Comparison of ENCODE assay signal across 8 cellular contexts in genomic region chr13:51591938-51592337, GRCh38. TPM values are rescaled to one million over a fixed set of nuclear protein-coding genes. Genes with fewer than 3 reads are reported as not detected.
DNase-seq lines count a peak whose midpoint lies in the region; ATAC-seq, FAIRE-seq and TF ChIP-seq lines count a peak whose summit lies in the region.
"Not testable (repeated sequence)": the region's sequence is repeated elsewhere in the genome, so short reads cannot be mapped to it uniquely, and the experiment has no call there.

No MANE protein-coding gene starts in this region.

- not testable (repeated sequence) for H3K4me3 Mint-ChIP-seq in astrocyte (ENCODE audit: unreplicated experiment); nephron

- not testable (repeated sequence) for TF ChIP-seq POLR2A in upper lobe of left lung (IDR thresholded peaks at IDR 0.05)

- not testable (repeated sequence) for H3K27me3 Mint-ChIP-seq in astrocyte (ENCODE audit: low read depth, unreplicated experiment); nephron (ENCODE audit: low read depth)

- H3K9me1 ChIP-seq in keratinocyte (ENCODE audit: control insufficient read depth, extremely low read depth, insufficient read depth, low read length) = not testable (repeated sequence)

- CTCF ChIA-PET in PC-3 (lab: Charles Lee) = not testable (repeated sequence)

- H3K27ac ChIP-seq in PC-3 (ENCODE audit: low read length) (peak overlapping the region; percentile 41; the same call in 1 of the 2 replicates), esophagus (ENCODE audit: low read depth in 2 of 2, low read length in 1 of 2) (peak overlapping the region; percentile 84 to 85), keratinocyte (ENCODE audit: control insufficient read depth, insufficient read depth, low read length) (peak overlapping the region; percentile 56), upper lobe of left lung (peak overlapping the region in 3 of 4 donors; percentile 21 to 75 (median 63))
- not testable (repeated sequence) for H3K27ac ChIP-seq in astrocyte (ENCODE audit: low read depth, low read length)

- H2AFZ ChIP-seq in PC-3 (ENCODE audit: low read length); astrocyte (ENCODE audit: low read depth, low read length); keratinocyte (ENCODE audit: control insufficient read depth, low read length): not testable (repeated sequence)

- not testable (repeated sequence) for H3K36me3 ChIP-seq in PC-3 (ENCODE audit: low read depth, low read length); astrocyte (ENCODE audit: insufficient read depth, low read length); esophagus (ENCODE audit: control insufficient read depth in 2 of 2, insufficient read depth in 2 of 2, low read length in 1 of 2); skeletal muscle satellite cell (ENCODE audit: insufficient read depth, low read length); upper lobe of left lung
- H3K36me3 ChIP-seq in keratinocyte (ENCODE audit: control insufficient read depth in 2 of 2, extremely low read depth in 1 of 2, insufficient read depth in 2 of 2, low read length in 2 of 2) = peaks cover under 1 to 11% of the 10 kb centered on the region in 2 experiments

- not testable (repeated sequence) for H3F3A ChIP-seq in PC-3 (ENCODE audit: low read length, unreplicated experiment)

- peak; percentile 20 for DNase-seq in ELR (ENCODE audit: low read depth)
- not testable (repeated sequence) for DNase-seq in PC-3; astrocyte (ENCODE audit: low read depth); keratinocyte (ENCODE audit: low read depth, low spot score); upper lobe of left lung

- H3K9me3 Mint-ChIP-seq in astrocyte (ENCODE audit: unreplicated experiment); nephron: not testable (repeated sequence)

- not testable (repeated sequence) for H3K27me3 ChIP-seq in PC-3 (ENCODE audit: low read length); astrocyte (ENCODE audit: insufficient read depth, low read length); esophagus (ENCODE audit: control insufficient read depth in 1 of 2, insufficient read depth in 2 of 2, low read length in 2 of 2); keratinocyte (ENCODE audit: control insufficient read depth, extremely low read depth, insufficient read depth, low read length); skeletal muscle satellite cell (ENCODE audit: control insufficient read depth, insufficient read depth, low read length); upper lobe of left lung

- not testable (repeated sequence) for BruUV-seq in PC-3 (replicated peaks; lab: Mats Ljungman, UMichigan)

- H3K9me2 ChIP-seq in PC-3 (replicated peaks; ENCODE audit: low read length) = not testable (repeated sequence)

- H3K27ac Mint-ChIP-seq in astrocyte (ENCODE audit: unreplicated experiment) = peak overlapping the region; percentile 82
- peak overlapping the region; percentile 30 to 61 (median 48) for H3K27ac Mint-ChIP-seq in nephron

- H3K4me1 Mint-ChIP-seq in astrocyte (ENCODE audit: low read depth, unreplicated experiment) = peaks cover 56% of the 10 kb centered on the region
- peaks cover 31% of the 10 kb centered on the region for H3K4me1 Mint-ChIP-seq in nephron

- FAIRE-seq in astrocyte (lab: Jason Lieb, UNC); keratinocyte (lab: Jason Lieb, UNC): not testable (repeated sequence)

- peaks cover 89% of the 10 kb centered on the region for H3K79me2 ChIP-seq in PC-3 (ENCODE audit: low read length)
- peaks cover 92% of the 10 kb centered on the region for H3K79me2 ChIP-seq in astrocyte (ENCODE audit: insufficient read depth, low read length)
- peaks cover 98% of the 10 kb centered on the region for H3K79me2 ChIP-seq in keratinocyte (ENCODE audit: control insufficient read depth, insufficient read depth, low read length)

- peaks cover 27% of the 10 kb centered on the region for H3K4me1 ChIP-seq in PC-3 (ENCODE audit: insufficient read depth, low read length)
- peaks cover 23% of the 10 kb centered on the region for H3K4me1 ChIP-seq in astrocyte (ENCODE audit: insufficient read depth, low read length)
- H3K4me1 ChIP-seq in esophagus (ENCODE audit: control insufficient read depth in 2 of 2, insufficient read depth in 2 of 2, low read length in 1 of 2) = not testable (repeated sequence)
- H3K4me1 ChIP-seq in keratinocyte (ENCODE audit: control insufficient read depth, extremely low read depth, insufficient read depth, low read length) = peaks cover 72% of the 10 kb centered on the region
- peaks cover 51% of the 10 kb centered on the region for H3K4me1 ChIP-seq in skeletal muscle satellite cell (ENCODE audit: control insufficient read depth, insufficient read depth, low read length)
- peaks cover 21 to 28% (median 27%) of the 10 kb centered on the region in 4 donors for H3K4me1 ChIP-seq in upper lobe of left lung

- not testable (repeated sequence) for H3K9ac ChIP-seq in PC-3 (ENCODE audit: low read length); astrocyte (ENCODE audit: low read length); keratinocyte (ENCODE audit: control insufficient read depth, extremely low read depth, insufficient read depth, low read length)
- peak overlapping the region; percentile 55 for H3K9ac ChIP-seq in skeletal muscle satellite cell (ENCODE audit: low read depth, low read length)

- peak overlapping the region; percentile 66; the same call in 1 of the 2 replicates for H3K4me2 ChIP-seq in PC-3 (ENCODE audit: low read length)
- peak overlapping the region; percentile 58 for H3K4me2 ChIP-seq in astrocyte (ENCODE audit: low read length)
- peak overlapping the region; percentile 88 for H3K4me2 ChIP-seq in keratinocyte (ENCODE audit: control insufficient read depth, extremely low read depth, insufficient read depth, low read depth, low read length)
- peak overlapping the region; percentile 81 for H3K4me2 ChIP-seq in skeletal muscle satellite cell (ENCODE audit: low read length)

- WGBS in esophagus, 2 donors = 79 to 81% methylated on average over 1 of the region's 1 CpG
- WGBS in upper lobe of left lung, 2 donors = 85 to 96% methylated on average over 1 of the region's 1 CpG

- not testable (repeated sequence) for TF ChIP-seq EP300 in upper lobe of left lung (IDR thresholded peaks at IDR 0.05)

- not testable (repeated sequence) for H4K20me1 ChIP-seq in PC-3 (ENCODE audit: low read length); keratinocyte (ENCODE audit: control insufficient read depth, extremely low read depth, insufficient read depth, low read length)
- H4K20me1 ChIP-seq in astrocyte (ENCODE audit: insufficient read depth, low read length) = peaks cover 31% of the 10 kb centered on the region

- not testable (repeated sequence) for H3K4me3 ChIP-seq in PC-3 (ENCODE audit: low read length); astrocyte (ENCODE audit: insufficient read depth, low read depth, low read length); esophagus (ENCODE audit: low read depth in 1 of 2, low read length in 2 of 2); upper lobe of left lung
- peak overlapping the region in 1 of 3 experiments; percentile 27 for H3K4me3 ChIP-seq in keratinocyte (ENCODE audit: control insufficient read depth in 2 of 3, extremely low read depth in 1 of 3, insufficient read depth in 2 of 3, low read depth in 1 of 3, low read length in 3 of 3)
- H3K4me3 ChIP-seq in skeletal muscle satellite cell (ENCODE audit: low read length) = peak overlapping the region; percentile 2

- not testable (repeated sequence) for H3K36me3 Mint-ChIP-seq in astrocyte (ENCODE audit: low read depth, unreplicated experiment); nephron (ENCODE audit: low read depth)

- intact Hi-C loops in PC-3 (cut with micrococcal nuclease) = loop anchor here (5.0 kb wide), 1 partner anchor 190 kb away; no protein-coding TSS in a partner anchor

- not testable (repeated sequence) for TF ChIP-seq CTCF in PC-3 (conservative IDR thresholded peaks at IDR 0.05; ENCODE audit: low read depth, low read length); astrocyte (IDR thresholded peaks at IDR 0.05; ENCODE audit: insufficient read depth, low read depth, low read length); keratinocyte (optimal IDR thresholded peaks at IDR 0.05 in 1 of 3, IDR thresholded peaks at IDR 0.05 in 1 of 3, conservative IDR thresholded peaks at IDR 0.05 in 1 of 3; ENCODE audit: extremely low read depth in 1 of 3, insufficient read depth in 2 of 3, low read length in 3 of 3); nephron (IDR thresholded peaks at IDR 0.05; ENCODE audit: unreplicated experiment in 3 of 3); upper lobe of left lung (IDR thresholded peaks at IDR 0.05)

- H3K9me3 ChIP-seq in PC-3 (ENCODE audit: low read length); astrocyte (ENCODE audit: insufficient read depth, low read depth, low read length); esophagus (ENCODE audit: control insufficient read depth in 2 of 2, insufficient read depth in 1 of 2, low read depth in 1 of 2, low read length in 1 of 2); keratinocyte (ENCODE audit: control insufficient read depth, low read depth, low read length); skeletal muscle satellite cell (replicated peaks; ENCODE audit: low read length); upper lobe of left lung: not testable (repeated sequence)

- dilution Hi-C loops in keratinocyte (cut with MboI; ENCODE audit: extremely low pct_ligation_motif_present, low sequenced_read_pairs) = not testable (repeated sequence)

- not testable (repeated sequence) for ATAC-seq in PC-3; upper lobe of left lung (ENCODE audit: low FRiP score in 2 of 2)

- POLR2A ChIA-PET in PC-3 (lab: Charles Lee; ENCODE audit: unreplicated experiment) = not testable (repeated sequence)

RNA-seq across cellular contexts. Expression of gene WDFY2, which starts 7.7 kb away (rescaled TPM):
- total RNA-seq in PC-3 (2014; rRNA removed) (4.1 and 5.9 TPM in 2 replicates), astrocyte (16.2 and 16.3 TPM in 2 replicates), upper lobe of left lung (10 to 100 TPM; 13.4 to 34.0 (median 18.8) TPM)
- polyA plus RNA-seq in esophagus (1 to 10 TPM; 5.4 to 6.9 TPM), keratinocyte (12.7 to 18.6 TPM (median 17.0 TPM) in 3 replicates)
- 17.6 TPM for polyA plus RNA-seq in keratinocyte (2011; ENCODE audit: low read depth)
- polyA plus RNA-seq in keratinocyte (2011; cell fraction: cytosol; rRNA removed) = 8.4 and 9.9 TPM in 2 replicates
- 39.7 and 42.2 TPM in 2 replicates for polyA plus RNA-seq in keratinocyte (2011; cell fraction: nucleus; rRNA removed)
- 13.8 and 14.0 TPM in 2 replicates for polyA plus RNA-seq in keratinocyte (2012; ENCODE audit: low replicate concordance)
- polyA minus RNA-seq in keratinocyte = 24.8 to 50.3 TPM (median 36.8 TPM) in 3 replicates
- 14.0 TPM for polyA minus RNA-seq in keratinocyte (2011; cell fraction: cytosol; rRNA and poly(A)+ RNA removed)
- polyA minus RNA-seq in keratinocyte (2011; cell fraction: nucleus; rRNA and poly(A)+ RNA removed) = 40.6 and 81.8 TPM in 2 replicates
- total RNA-seq in skeletal muscle satellite cell (2012; rRNA removed) = 11.4 and 13.4 TPM in 2 replicates
